9 cellular contexts compared by ENCODE assay signal in genomic region chr14:26595922-26596721, GRCh38. TPM values are rescaled to one million over a fixed set of nuclear protein-coding genes. Genes with fewer than 3 reads are reported as not detected.
A peak's percentile ranks its signal among the peaks of the same experiment; 100 is the strongest.
DNase-seq lines count a peak whose midpoint lies in the region; ATAC-seq, FAIRE-seq and TF ChIP-seq lines count a peak whose summit lies in the region.
"Had no signal": no experiment of that assay in that cellular context is flagged by ENCODE, and none has a peak within 500 bp of the region (broad histone marks: within the 10 kb centered on the region; RNA-seq: fewer than 3 reads in every experiment).

No MANE protein-coding gene starts in this region.

- DNase-seq in BE2C (no peak), NCI-H345 treated with DMSO at 0.1 percent for 48 hours (lab: John Stamatoyannopoulos, UW; ENCODE audit: unreplicated experiment) (peak; percentile 40), esophagus squamous epithelium (lab: John Stamatoyannopoulos, UW) (no peak), pancreas (no peak), posterior cingulate gyrus (no peak)
- DNase-seq in stimulated activated CD4-positive, alpha-beta T cell treated with anti-CD3 and anti-CD28 coated beads, Interleukin-15, amount 100 ng/mL, for 24 hours = no peak

- H3K4me1 ChIP-seq in BE2C (no peaks in the 10 kb centered on the region), esophagus squamous epithelium (peaks cover 0 to 33% (median 0%) of the 10 kb centered on the region in 3 donors), pancreas (no peaks in the 10 kb centered on the region)

- H3K36me3 ChIP-seq in BE2C (no peaks in the 10 kb centered on the region), esophagus squamous epithelium (no peaks in the 10 kb centered on the region), pancreas (no peaks in the 10 kb centered on the region)

- H3K27ac ChIP-seq in esophagus squamous epithelium (peak overlapping the region in 2 of 4 donors; percentile 82 to 87), pancreas (no peak overlapping the region)
- H3K27ac ChIP-seq: SK-N-MC had no signal

- H3K4me3 ChIP-seq in BE2C (ENCODE audit: low read depth, low read length) (peak overlapping the region; percentile 90), esophagus squamous epithelium (peak overlapping the region; percentile 50 to 79 (median 60)), pancreas (peak overlapping the region in 3 of 4 donors; percentile 37 to 57 (median 50))
- H3K4me3 ChIP-seq: SK-N-MC had no signal

- ATAC-seq in pancreas = no peak
- ATAC-seq in HG02763 (IDR thresholded peaks at IDR 0.05; ENCODE audit: unreplicated experiment) = no peak
- ATAC-seq in HG03457 (IDR thresholded peaks at IDR 0.05; ENCODE audit: unreplicated experiment) = no peak

- 10 to 20% methylated on average over 15 of the region's 15 CpGs for WGBS in esophagus squamous epithelium, 2 donors
- WGBS in pancreas, 2 donors = 20 to 25% methylated on average over 15 of the region's 15 CpGs

- intact Hi-C loops in esophagus squamous epithelium (cut with DNase I) (no loop called here), pancreas (cut with DNase I) (loop anchor here in 1 of 3 donors (5.0 kb wide), 1 partner anchor 321 kb away; no protein-coding TSS in a partner anchor), posterior cingulate gyrus (cut with DNase I) (loop anchor here (5.0 kb wide), 1 partner anchor 204 kb away; no protein-coding TSS in a partner anchor)

- TF ChIP-seq CTCF in BE2C (IDR thresholded peaks at IDR 0.05; ENCODE audit: low read depth, low read length) = no peak
- TF ChIP-seq CTCF in esophagus squamous epithelium (IDR thresholded peaks at IDR 0.05) = no peak
- TF ChIP-seq CTCF in pancreas (IDR thresholded peaks at IDR 0.05) = no peak

- no peak for FAIRE-seq in pancreas (lab: Jason Lieb, UNC)

- H3K27me3 ChIP-seq in BE2C (peaks cover 18% of the 10 kb centered on the region), esophagus squamous epithelium (peaks cover 0 to 35% (median 0%) of the 10 kb centered on the region in 4 donors), pancreas (peaks cover 0 to 8% (median 3%) of the 10 kb centered on the region in 4 donors)

- H3K9me3 ChIP-seq in BE2C (no peaks in the 10 kb centered on the region), esophagus squamous epithelium (no peaks in the 10 kb centered on the region), pancreas (no peaks in the 10 kb centered on the region)

- no peak for TF ChIP-seq POLR2A in esophagus squamous epithelium (IDR thresholded peaks at IDR 0.05)

RNA-seq across cellular contexts. Expression of gene NOVA1, which starts 1.7 kb away (rescaled TPM):
- 12.7 TPM for polyA plus RNA-seq in BE2C (2012; ENCODE audit: insufficient read depth, insufficient read length, low read depth)
- total RNA-seq in esophagus squamous epithelium = 1 to 10 TPM in 2 of 4 donors, under 1 TPM in 1, not detected in 1; 0.91 to 1.9 (median 1.1) TPM
- 1 to 10 TPM in 5 of 6 donors, under 1 TPM in 1; 0.59 to 2.9 (median 2.0) TPM for total RNA-seq in pancreas
- 1 to 10 TPM; 3.2 to 6.0 TPM for polyA plus RNA-seq in pancreas
